Comparison of ENCODE assay signal across 23 cellular contexts in the genomic region with DNA sequence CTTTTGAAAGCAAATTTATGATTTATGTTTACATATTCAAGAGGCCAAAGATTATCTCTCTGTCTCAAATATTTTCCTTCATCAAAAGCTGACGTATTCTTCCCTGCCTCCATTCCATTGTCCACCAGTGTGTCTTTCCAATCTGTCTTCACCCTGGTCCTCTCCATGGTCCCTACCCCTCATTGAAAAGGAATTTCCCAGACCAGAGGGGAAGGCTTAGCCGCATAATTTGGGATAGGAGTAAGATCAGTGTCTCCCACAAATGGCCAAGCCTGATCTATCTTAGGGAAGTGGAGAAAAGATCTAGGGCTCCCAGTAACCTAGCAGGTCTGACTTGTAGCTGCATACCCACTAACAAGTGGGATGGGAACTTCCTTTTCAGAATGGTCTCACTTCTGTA.
"Had no signal": no experiment of that assay in that cellular context is flagged by ENCODE, and none has a peak within 500 bp of the region (broad histone marks: within the 10 kb centered on the region; RNA-seq: fewer than 3 reads in every experiment).

No MANE protein-coding gene starts in this region.

- H2AFZ ChIP-seq: hepatocyte, neural progenitor cell, parathyroid adenoma had no signal

- H3K4me3 ChIP-seq: coronary artery, esophagus muscularis mucosa, gastroesophageal sphincter, heart left ventricle, hepatocyte, lung, neural progenitor cell, right lobe of liver, smooth muscle cell, stomach, thyroid gland had no signal

- H3K27ac ChIP-seq: coronary artery, esophagus muscularis mucosa, foreskin keratinocyte, gastroesophageal sphincter, heart left ventricle, hepatocyte, neural progenitor cell, parathyroid adenoma, right lobe of liver, stomach, thyroid gland had no signal

- H3K36me3 ChIP-seq: esophagus muscularis mucosa, gastroesophageal sphincter, heart left ventricle, neural progenitor cell, right lobe of liver, stomach, thyroid gland had no signal

- H3K4me1 ChIP-seq: gastroesophageal sphincter, heart left ventricle, neural progenitor cell, parathyroid adenoma, right lobe of liver, stomach, thyroid gland had no signal

- H3K9me3 ChIP-seq: esophagus muscularis mucosa, gastroesophageal sphincter, heart left ventricle, right lobe of liver, stomach, thyroid gland had no signal

- H3K27me3 ChIP-seq: foreskin keratinocyte, gastroesophageal sphincter, hepatocyte, neural progenitor cell, right lobe of liver, stomach, thyroid gland had no signal

- H3K79me2 ChIP-seq: hepatocyte, parathyroid adenoma had no signal

- DNase-seq: dermis blood vessel endothelial cell; effector memory CD4-positive, alpha-beta T cell; foreskin keratinocyte; heart left ventricle; kidney; naive thymus-derived CD4-positive, alpha-beta T cell; right lobe of liver; stimulated activated CD4-positive, alpha-beta T cell treated with anti-CD3 and anti-CD28 coated beads, Interleukin-12 subunit alpha, Interleukin-12 subunit beta, amount 100 ng/mL, for 4 hours; stimulated activated CD4-positive, alpha-beta T cell treated with anti-CD3 and anti-CD28 coated beads, Interleukin-1b, Interleukin-23, amount 100 ng/mL, for 48 hours; stimulated activated CD4-positive, alpha-beta T cell treated with anti-CD3 and anti-CD28 coated beads, Interleukin-4, amount 100 ng/mL, for 24 hours; stimulated activated naive CD4-positive, alpha-beta T cell treated with Interleukin-2 at 50 U/mL for 16 hours; stomach; thyroid gland had no signal

- H3K4me2 ChIP-seq: hepatocyte, neural progenitor cell, smooth muscle cell had no signal

- ATAC-seq: gastroesophageal sphincter; heart left ventricle; left lobe of liver; naive thymus-derived CD4-positive, alpha-beta T cell; right lobe of liver; stimulated activated effector memory CD8-positive, alpha-beta T cell treated with anti-CD3 and anti-CD28 coated beads, Interleukin-12 subunit alpha, Interleukin-12 subunit beta, amount 100 ng/mL, for 72 hours had no signal
